ENCODE assay signal across 10 cellular contexts in genomic region chr6:109237082-109237985, GRCh38.
A peak's percentile ranks its signal among the peaks of the same experiment; 100 is the strongest.
DNase-seq lines count a peak whose midpoint lies in the region; ATAC-seq and TF ChIP-seq lines count a peak whose summit lies in the region.
"Had no signal": no experiment of that assay in that cellular context is flagged by ENCODE, and none has a peak within 500 bp of the region (broad histone marks: within the 10 kb centered on the region; RNA-seq: fewer than 3 reads in every experiment).

No MANE protein-coding gene starts in this region.

- peak overlapping the region in 1 of 3 donors; percentile 13 for H3K4me3 Mint-ChIP-seq in T-cell

- 0 out of 2 replicates have a peak overlapping the region, but pooled peaks have one; percentile 22 for H3K27ac ChIP-seq in ACC112 (ENCODE audit: low read depth, low read length)
- H3K27ac ChIP-seq: prostate gland had no signal

- no peaks in the 10 kb centered on the region for H3K79me2 ChIP-seq in ACC112 (ENCODE audit: control insufficient read depth, insufficient read depth, low read length, unreplicated experiment)

- peak overlapping the region; percentile 9 to 45 for H3K27ac Mint-ChIP-seq in T-cell

- no peak for TF ChIP-seq CTCF in foreskin fibroblast (IDR thresholded peaks at IDR 0.05; ENCODE audit: low read depth, low read length)

- H3K36me3 Mint-ChIP-seq in T-cell = no peaks in the 10 kb centered on the region

- ATAC-seq in GM18907 (IDR thresholded peaks at IDR 0.05; ENCODE audit: unreplicated experiment) (peak; percentile 39), T-cell (replicated peaks in 1 of 4) (peak; percentile 43 to 83 (median 75))

- peak in 1 of 34 experiments; percentile 9 for DNase-seq in T-cell
- peak; percentile 33 to 65 for DNase-seq in foreskin fibroblast
- no peak for DNase-seq in iPS-NIHi7 (ENCODE audit: extremely low spot score)
- DNase-seq in stimulated activated CD4-positive, alpha-beta T cell treated with anti-CD3 and anti-CD28 coated beads, Interleukin-4, amount 100 ng/mL, for 24 hours = no peak
- DNase-seq in T1000 (lab: John Stamatoyannopoulos, UW) = no peak
- no peak for DNase-seq in cerebellar cortex (ENCODE audit: low spot score)
- DNase-seq: amniotic stem cell had no signal

- POLR2A ChIA-PET in T-cell (lab: Charles Lee) = no interaction called here

- CTCF ChIA-PET in T-cell (lab: Charles Lee) = interaction anchor here in 1 of 2 donors (0.8 kb wide), 1 partner anchor 115 kb away, joined by 3 read pairs; no protein-coding TSS in a partner anchor

- H3K36me3 ChIP-seq in ACC112 (ENCODE audit: insufficient read depth, low read length) = no peaks in the 10 kb centered on the region
- H3K36me3 ChIP-seq: prostate gland had no signal

- peaks cover 7 to 16% (median 10%) of the 10 kb centered on the region in 3 donors for H3K4me1 Mint-ChIP-seq in T-cell

- H3K4me1 ChIP-seq in ACC112 (ENCODE audit: control insufficient read depth, insufficient read depth, low read length, unreplicated experiment) = peaks cover 52% of the 10 kb centered on the region
- H3K4me1 ChIP-seq: prostate gland had no signal

- H3K9me3 Mint-ChIP-seq in T-cell = peaks cover 0 to 3% (median 0%) of the 10 kb centered on the region in 3 donors

- no peaks in the 10 kb centered on the region for H3K27me3 Mint-ChIP-seq in T-cell

- peak overlapping the region; percentile 16 for H2AFZ ChIP-seq in ACC112 (ENCODE audit: low read length, unreplicated experiment)

- H3K4me3 ChIP-seq in ACC112 (ENCODE audit: low read depth, low read length) (no peak overlapping the region), foreskin fibroblast (ENCODE audit: low read depth in 1 of 2, low read length in 2 of 2) (no peak overlapping the region)
- H3K4me3 ChIP-seq: prostate gland had no signal

- no peaks in the 10 kb centered on the region for H3K27me3 ChIP-seq in ACC112 (ENCODE audit: insufficient read depth, low read length)

Comparison
In these comparisons a context has a peak if more than half of its experiments do, and no peak if none do; other contexts are left out.
1. DNase-seq: peak in foreskin fibroblast (2 of 2); none in iPS-NIHi7 (single experiment), stimulated activated CD4-positive, alpha-beta T cell treated with anti-CD3 and anti-CD28 coated beads, Interleukin-4, amount 100 ng/mL, for 24 hours (single experiment), T1000 (single experiment) and cerebellar cortex (single experiment).